In genomic region chr19:45468803-45469131, GRCh38 we compare ENCODE assay signal across 8 cellular contexts. TPM values are rescaled to one million over a fixed set of nuclear protein-coding genes. Genes with fewer than 3 reads are reported as not detected.
A peak's percentile ranks its signal among the peaks of the same experiment; 100 is the strongest.
DNase-seq lines count a peak whose midpoint lies in the region; ATAC-seq, FAIRE-seq and TF ChIP-seq lines count a peak whose summit lies in the region.

No MANE protein-coding gene starts in this region.

- 0 to 1% (median 0%) methylated on average over 11 to 19 of the region's 19 CpGs for WGBS in heart left ventricle, 4 donors

- ATAC-seq in HG03139 (IDR thresholded peaks at IDR 0.05; ENCODE audit: unreplicated experiment) (peak; percentile 11), heart left ventricle (peak in 3 of 4 donors; percentile 3 to 15 (median 9))

- peak overlapping the region; percentile 54 to 99 (median 95) for H3K27ac ChIP-seq in heart left ventricle

- peak overlapping the region; percentile 91 for H3K27ac Mint-ChIP-seq in activated CD4-positive, alpha-beta memory T cell treated with anti-CD3 and anti-CD28 coated beads, Interleukin-2, amount 10 ng/mL, durations not matched to agents 7 days and 5 days

- peak overlapping the region; percentile 51 to 89 (median 72) for H3K4me3 ChIP-seq in heart left ventricle
- peak overlapping the region; percentile 95 for H3K4me3 ChIP-seq in skeletal muscle cell (ENCODE audit: low read depth, low read length)

- H3K27me3 Mint-ChIP-seq in activated CD4-positive, alpha-beta memory T cell treated with anti-CD3 and anti-CD28 coated beads, Interleukin-2, amount 10 ng/mL, durations not matched to agents 7 days and 5 days, result peaks cover 23% of the 10 kb centered on the region

- H3K4me1 ChIP-seq in heart left ventricle, result peaks cover 5 to 40% (median 26%) of the 10 kb centered on the region in 12 donors

- peaks cover 29% of the 10 kb centered on the region for H3K4me1 Mint-ChIP-seq in activated CD4-positive, alpha-beta memory T cell treated with anti-CD3 and anti-CD28 coated beads, Interleukin-2, amount 10 ng/mL, durations not matched to agents 7 days and 5 days

- peaks cover 0 to 10% (median 0%) of the 10 kb centered on the region in 9 donors for H3K27me3 ChIP-seq in heart left ventricle

- TF ChIP-seq POLR2A in heart left ventricle (IDR thresholded peaks at IDR 0.05), result no peak

- H3K36me3 ChIP-seq in heart left ventricle, result no peaks in the 10 kb centered on the region

- DNase-seq in GM19239 (ENCODE audit: insufficient read length, low spot score) (no peak), heart left ventricle (no peak), skeletal muscle cell (ENCODE audit: low read depth) (no peak), DMS153 (lab: John Stamatoyannopoulos, UW) (no peak), iPS-NIHi7 (ENCODE audit: extremely low spot score) (no peak), NCI-H446 treated with DMSO at 0.1 percent for 48 hours (lab: John Stamatoyannopoulos, UW) (no peak)
- DNase-seq in activated CD4-positive, alpha-beta memory T cell treated with anti-CD3 and anti-CD28 coated beads, Interleukin-2, amount 10 ng/mL, durations not matched to agents 7 days and 5 days, result no peak

- TF ChIP-seq CTCF in heart left ventricle (IDR thresholded peaks at IDR 0.05), result no peak

- FAIRE-seq in GM19239 (lab: Jason Lieb, UNC), result peak; percentile 8

- no peaks in the 10 kb centered on the region for H3K9me3 ChIP-seq in heart left ventricle

- H3K36me3 Mint-ChIP-seq in activated CD4-positive, alpha-beta memory T cell treated with anti-CD3 and anti-CD28 coated beads, Interleukin-2, amount 10 ng/mL, durations not matched to agents 7 days and 5 days (ENCODE audit: low read depth), result no peaks in the 10 kb centered on the region

- intact Hi-C loops in heart left ventricle (cut with DNase I), result loop anchor here in 2 of 10 donors (2.0 kb wide), 1 partner anchor 18 kb away; no protein-coding TSS in a partner anchor

- POLR2A ChIA-PET in activated CD4-positive, alpha-beta memory T cell treated with anti-CD3 and anti-CD28 coated beads, Interleukin-2, amount 10 ng/mL, durations not matched to agents 7 days and 5 days (lab: Charles Lee), result interaction anchor here (0.6 to 4.1 kb wide), 17 partner anchors 9 to 376 kb away, joined by 3 to 37 read pairs (median 7); partner anchors contain the start of genes OPA3, PPP1R37, QPCTL and VASP

- H3K9me3 Mint-ChIP-seq in activated CD4-positive, alpha-beta memory T cell treated with anti-CD3 and anti-CD28 coated beads, Interleukin-2, amount 10 ng/mL, durations not matched to agents 7 days and 5 days, result no peaks in the 10 kb centered on the region

- peak overlapping the region; percentile 88 for H3K4me3 Mint-ChIP-seq in activated CD4-positive, alpha-beta memory T cell treated with anti-CD3 and anti-CD28 coated beads, Interleukin-2, amount 10 ng/mL, durations not matched to agents 7 days and 5 days

- CTCF ChIA-PET in activated CD4-positive, alpha-beta memory T cell treated with anti-CD3 and anti-CD28 coated beads, Interleukin-2, amount 10 ng/mL, durations not matched to agents 7 days and 5 days (lab: Charles Lee), result interaction anchor here (1.0 to 4.4 kb wide), 11 partner anchors 9 to 174 kb away, joined by 3 to 77 read pairs (median 8); partner anchors contain the start of genes PPM1N and PPP1R13L

RNA-seq across cellular contexts. Expression of gene FOSB, which starts 1.0 kb away (rescaled TPM):
- 10 to 100 TPM; 15.3 to 16.1 TPM for total RNA-seq in activated CD4-positive, alpha-beta memory T cell treated with anti-CD3 and anti-CD28 coated beads, Interleukin-2, amount 10 ng/mL, durations not matched to agents 7 days and 5 days
- 100 to 1,000 TPM in 1 of 9 donors, 10 to 100 TPM in 1, 1 to 10 TPM in 4, under 1 TPM in 3; 0.23 to 107 (median 1.1) TPM for total RNA-seq in heart left ventricle
- 1 to 10 TPM; 1.4 to 8.0 TPM for polyA plus RNA-seq in heart left ventricle

RNA-seq across cellular contexts. Expression of gene RTN2, which starts 28.1 kb away (rescaled TPM):
- 1 to 10 TPM; 3.0 to 5.5 TPM for total RNA-seq in activated CD4-positive, alpha-beta memory T cell treated with anti-CD3 and anti-CD28 coated beads, Interleukin-2, amount 10 ng/mL, durations not matched to agents 7 days and 5 days
- total RNA-seq in heart left ventricle, result 10 to 100 TPM; 12.9 to 33.0 (median 26.9) TPM
- 10 to 100 TPM; 12.1 to 14.2 TPM for polyA plus RNA-seq in heart left ventricle

RNA-seq across cellular contexts. Expression of gene PPM1N, which starts 29.5 kb away (rescaled TPM):
- 1 to 10 TPM; 3.5 to 4.3 TPM for total RNA-seq in activated CD4-positive, alpha-beta memory T cell treated with anti-CD3 and anti-CD28 coated beads, Interleukin-2, amount 10 ng/mL, durations not matched to agents 7 days and 5 days
- total RNA-seq in heart left ventricle, result 1 to 10 TPM in 1 of 9 donors, under 1 TPM in 3, not detected in 5; 0.56 to 2.7 (median 0.65) TPM
- polyA plus RNA-seq in heart left ventricle, result under 1 TPM; 0.23 to 0.78 TPM

RNA-seq across cellular contexts. Expression of gene VASP, which starts 38.5 kb away (rescaled TPM):
- total RNA-seq in activated CD4-positive, alpha-beta memory T cell treated with anti-CD3 and anti-CD28 coated beads, Interleukin-2, amount 10 ng/mL, durations not matched to agents 7 days and 5 days, result 100 to 1,000 TPM; 224 to 233 TPM
- total RNA-seq in heart left ventricle, result 100 to 1,000 TPM in 1 of 9 donors, 10 to 100 TPM in 8; 31.2 to 106 (median 46.8) TPM
- 10 to 100 TPM; 50.9 to 74.9 TPM for polyA plus RNA-seq in heart left ventricle

RNA-seq across cellular contexts. Expression of gene ERCC1, which starts 45.0 kb away (rescaled TPM):
- total RNA-seq in activated CD4-positive, alpha-beta memory T cell treated with anti-CD3 and anti-CD28 coated beads, Interleukin-2, amount 10 ng/mL, durations not matched to agents 7 days and 5 days, result 10 to 100 TPM; 59.8 to 60.6 TPM
- 100 to 1,000 TPM; 104 to 156 (median 121) TPM for total RNA-seq in heart left ventricle
- 100 to 1,000 TPM; 120 to 294 TPM for polyA plus RNA-seq in heart left ventricle
